Comparison of ENCODE assay signal across 8 cellular contexts in genomic region chr11:122796128-122796717, GRCh38. TPM values are rescaled to one million over a fixed set of nuclear protein-coding genes. Genes with fewer than 3 reads are reported as not detected.
DNase-seq lines count a peak whose midpoint lies in the region; ATAC-seq and TF ChIP-seq lines count a peak whose summit lies in the region.

No MANE protein-coding gene starts in this region.

- peak; percentile 81 for ATAC-seq in GM18498 (IDR thresholded peaks at IDR 0.05; ENCODE audit: unreplicated experiment)
- peak; percentile 74 for ATAC-seq in HG02885 (IDR thresholded peaks at IDR 0.05; ENCODE audit: poor library complexity, unreplicated experiment)
- ATAC-seq in Panc1, result 0 out of 2 replicates have a peak, but pooled peaks have one; percentile 53

- peaks cover 3% of the 10 kb centered on the region; the same call in 1 of the 2 replicates for H3K36me3 ChIP-seq in Panc1 (ENCODE audit: control insufficient read depth, insufficient read depth, low read length)

- no peaks in the 10 kb centered on the region for H3K4me1 ChIP-seq in Panc1 (ENCODE audit: control insufficient read depth, insufficient read depth, low read length)

- POLR2A ChIA-PET in Panc1 (lab: Charles Lee), result interaction anchor here (0.6 kb wide), 1 partner anchor 68 kb away, joined by 5 read pairs; no protein-coding TSS in a partner anchor

- TF ChIP-seq CTCF in Panc1 (IDR thresholded peaks at IDR 0.05), result peak; percentile 91

- H3K9me3 ChIP-seq in Panc1 (ENCODE audit: control insufficient read depth, insufficient read depth, low read depth, low read length), result no peaks in the 10 kb centered on the region

- DNase-seq in Panc1 (ENCODE audit: low read depth, low spot score) (peak; percentile 52), head of caudate nucleus (peak in 38 of 42 donors; percentile 14 to 78 (median 52)), cerebellum (ENCODE audit: low spot score) (no peak), NCI-H2171 (lab: John Stamatoyannopoulos, UW) (no peak)
- DNase-seq in activated T-helper 1 cell treated with anti-CD3 and anti-CD28 coated beads, Interleukin-2, amount 50 U/mL, for 16 hours (ENCODE audit: low read depth in 1 of 2, low spot score in 1 of 2), result peak; percentile 34 to 39
- peak; percentile 46 to 73 (median 60) for DNase-seq in stimulated activated CD4-positive, alpha-beta T cell treated with anti-CD3 and anti-CD28 coated beads, Interleukin-12 subunit alpha, Interleukin-12 subunit beta, amount 100 ng/mL, for 48 hours (ENCODE audit: low read depth in 2 of 3, low spot score in 1 of 3)

- no TSS peak for BruUV-seq in Panc1 (replicated peaks; lab: Mats Ljungman, UMichigan)

- in situ Hi-C loops in Panc1 (cut with HindIII; ENCODE audit: low pct_unique_long_range_greater_than_20kb, low sequenced_read_pairs), result no loop called here

- no peak overlapping the region for H3K27ac ChIP-seq in Panc1 (ENCODE audit: low read length)

- intact Hi-C loops in Panc1 (cut with micrococcal nuclease; ENCODE audit: unreplicated experiment) (no loop called here), head of caudate nucleus (cut with DNase I) (no loop called here)

- H3K4me3 ChIP-seq in Panc1 (ENCODE audit: low read depth in 2 of 2, low read length in 2 of 2), result no peak overlapping the region

- CTCF ChIA-PET in Panc1 (lab: Charles Lee), result interaction anchor here (0.5 to 2.2 kb wide), 3 partner anchors 57 to 202 kb away, joined by 4 to 12 read pairs (median 6); no protein-coding TSS in a partner anchor

- H3K27me3 ChIP-seq in Panc1 (ENCODE audit: control insufficient read depth, insufficient read depth, low read length), result no peaks in the 10 kb centered on the region

RNA-seq across cellular contexts. Expression of gene CRTAM, which starts 42.1 kb away (rescaled TPM):
- 0.13 TPM for total RNA-seq in Panc1 (2021; ENCODE audit: unreplicated experiment)
- polyA plus RNA-seq in Panc1 (2012; ENCODE audit: insufficient read length), result not detected
- total RNA-seq in cerebellum, result 1.7 TPM

Comparison
In these comparisons a context has a peak if more than half of its experiments do, and no peak if none do; other contexts are left out.
1. DNase-seq: peak in Panc1 (single experiment), activated T-helper 1 cell treated with anti-CD3 and anti-CD28 coated beads, Interleukin-2, amount 50 U/mL, for 16 hours (2 of 2), head of caudate nucleus (38 of 42) and stimulated activated CD4-positive, alpha-beta T cell treated with anti-CD3 and anti-CD28 coated beads, Interleukin-12 subunit alpha, Interleukin-12 subunit beta, amount 100 ng/mL, for 48 hours (3 of 3); none in cerebellum (single experiment) and NCI-H2171 (single experiment).
2. Peak in every context shown above with its lines, with median percentiles within 50 percentile points of each other: ATAC-seq.